In genomic region chr6:166627875-166628849, GRCh38 we compare ENCODE assay signal across 8 cellular contexts. TPM values are rescaled to one million over a fixed set of nuclear protein-coding genes. Genes with fewer than 3 reads are reported as not detected.
A peak's percentile ranks its signal among the peaks of the same experiment; 100 is the strongest.
DNase-seq lines count a peak whose midpoint lies in the region; ATAC-seq and TF ChIP-seq lines count a peak whose summit lies in the region.

No MANE protein-coding gene starts in this region.

- ATAC-seq in GM19455 (IDR thresholded peaks at IDR 0.05; ENCODE audit: unreplicated experiment) (peak; percentile 32), HG03521 (IDR thresholded peaks at IDR 0.05; ENCODE audit: unreplicated experiment) (peak; percentile 19)

- H2AFZ ChIP-seq in OCI-LY3 (ENCODE audit: low read depth, low read length) = peak overlapping the region; percentile 52

- H3K27ac ChIP-seq in OCI-LY3 (ENCODE audit: low read length) (peak overlapping the region; percentile 30), temporal lobe (ENCODE audit: low read depth, low read length) (peak overlapping the region; percentile 53)

- no peaks in the 10 kb centered on the region for H4K20me1 ChIP-seq in OCI-LY3 (ENCODE audit: insufficient read depth, low read length)

- H3K36me3 Mint-ChIP-seq in CD14-positive monocyte (no peaks in the 10 kb centered on the region), nephron (ENCODE audit: low read depth) (no peaks in the 10 kb centered on the region)

- no peak for DNase-seq in CD14-positive monocyte (ENCODE audit: low spot score)
- peak; percentile 44 for DNase-seq in activated T-helper 1 cell treated with Interleukin-2 at 50 U/mL for 16 hours (ENCODE audit: low read depth)
- peak; percentile 61 for DNase-seq in fibroblast of mammary gland (ENCODE audit: low read depth)

- H3K36me3 ChIP-seq in OCI-LY3 (replicated peaks; ENCODE audit: low read depth, low read length) = no peaks in the 10 kb centered on the region

- H3K4me1 Mint-ChIP-seq in CD14-positive monocyte (peaks cover 27% of the 10 kb centered on the region), nephron (peaks cover 21% of the 10 kb centered on the region)

- H3K9me3 ChIP-seq in OCI-LY3 (ENCODE audit: insufficient read depth, low read length) = no peaks in the 10 kb centered on the region

- intact Hi-C loops in CD14-positive monocyte (cut with micrococcal nuclease) = loop anchor here (5.0 to 10.0 kb wide), 7 partner anchors 243 to 374 kb away; partner anchors contain the start of genes MPC1 (in 2 of the 2), RNASET2 (in 2 of the 2) and SFT2D1 (in 1 of the 2)

- H3K9me3 Mint-ChIP-seq in CD14-positive monocyte = peaks cover 0 to 11% (median 5%) of the 10 kb centered on the region in 7 donors
- H3K9me3 Mint-ChIP-seq in nephron = peaks cover 3% of the 10 kb centered on the region

- H3K79me2 ChIP-seq in OCI-LY3 (ENCODE audit: low read length) = no peaks in the 10 kb centered on the region

- peaks cover 33% of the 10 kb centered on the region for H3K4me1 ChIP-seq in OCI-LY3 (ENCODE audit: low read length)

- H3K27ac Mint-ChIP-seq in CD14-positive monocyte = peak overlapping the region; percentile 73 to 93 (median 86)
- H3K27ac Mint-ChIP-seq in nephron = peak overlapping the region; percentile 73 to 98 (median 97)

- peaks cover 42 to 50% (median 49%) of the 10 kb centered on the region in 3 donors for H3K27me3 Mint-ChIP-seq in CD14-positive monocyte (ENCODE audit: low read depth in 3 of 3)
- H3K27me3 Mint-ChIP-seq in nephron (ENCODE audit: low read depth) = peaks cover 69% of the 10 kb centered on the region

- peak overlapping the region; percentile 87 for H3K4me3 ChIP-seq in OCI-LY3 (ENCODE audit: low read length)
- H3K4me3 ChIP-seq in fibroblast of mammary gland (ENCODE audit: control insufficient read depth, low read depth, low read length) = peak overlapping the region; percentile 59

- H3K4me2 ChIP-seq in OCI-LY3 (ENCODE audit: low read length) = peak overlapping the region; percentile 90

- H3K9ac ChIP-seq in OCI-LY3 (ENCODE audit: low read length) = peak overlapping the region; percentile 57

- peaks cover 31% of the 10 kb centered on the region for H3K27me3 ChIP-seq in OCI-LY3 (ENCODE audit: low read depth, low read length)

- peak overlapping the region; percentile 91 to 93 for H3K4me3 Mint-ChIP-seq in CD14-positive monocyte
- peak overlapping the region; percentile 85 to 92 (median 88) for H3K4me3 Mint-ChIP-seq in nephron

- TF ChIP-seq CTCF in CD14-positive monocyte (IDR thresholded peaks at IDR 0.05) (no peak), OCI-LY3 (IDR thresholded peaks at IDR 0.05; ENCODE audit: low read depth, low read length) (no peak), fibroblast of mammary gland (conservative IDR thresholded peaks at IDR 0.05; ENCODE audit: control insufficient read depth, insufficient read depth, low read depth, low read length) (no peak), nephron (IDR thresholded peaks at IDR 0.05; ENCODE audit: unreplicated experiment in 3 of 3) (no peak)

RNA-seq across cellular contexts. Expression of gene RPS6KA2, which starts 1.1 kb away (rescaled TPM):
- 1 to 10 TPM; 1.4 to 3.1 TPM for polyA plus RNA-seq in CD14-positive monocyte
- total RNA-seq in temporal lobe = 30.2 TPM

RNA-seq across cellular contexts. Expression of gene RAMACL, which starts 41.7 kb away (rescaled TPM):
- polyA plus RNA-seq in CD14-positive monocyte = under 1 TPM; 0.11 to 0.33 TPM
- total RNA-seq in temporal lobe = 1.5 TPM
